ENCODE assay signal across 8 cellular contexts in the genomic region with DNA sequence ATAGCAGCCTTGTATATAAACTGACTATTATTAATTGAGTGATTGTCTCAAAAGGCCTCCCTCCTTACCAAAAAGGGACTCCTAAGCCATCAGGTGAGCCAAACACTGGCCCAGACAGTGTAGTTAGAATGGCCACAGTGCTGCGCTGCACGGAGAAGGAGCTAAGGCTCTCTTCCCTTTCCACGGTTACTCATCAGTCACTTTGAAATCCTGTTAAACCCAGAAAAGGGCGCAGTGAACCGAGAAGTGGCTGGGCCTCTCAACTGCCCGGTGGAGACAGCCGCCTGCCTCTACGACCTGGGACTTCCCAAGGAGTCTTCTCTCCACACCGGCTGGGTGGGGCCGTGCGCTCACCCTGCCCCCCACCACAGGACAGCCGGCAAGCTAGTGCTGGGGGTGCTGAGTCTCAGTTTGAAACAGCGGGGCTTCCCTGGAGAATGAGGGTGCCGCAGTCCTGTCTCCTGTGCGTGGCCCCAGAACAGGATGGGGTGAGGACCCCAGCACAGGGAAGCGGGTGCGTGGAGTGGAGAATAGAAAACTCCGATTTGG. TPM values are rescaled to one million over a fixed set of nuclear protein-coding genes. Genes with fewer than 3 reads are reported as not detected.
DNase-seq lines count a peak whose midpoint lies in the region; ATAC-seq and TF ChIP-seq lines count a peak whose summit lies in the region.

No MANE protein-coding gene starts in this region.

- H3K4me1 Mint-ChIP-seq in endothelial cell (ENCODE audit: unreplicated experiment) (peaks cover 35% of the 10 kb centered on the region), type B pancreatic cell (ENCODE audit: unreplicated experiment) (peaks cover 30% of the 10 kb centered on the region)

- H3K27ac ChIP-seq in HUES64 (ENCODE audit: low read depth, low read length) (peak overlapping the region; percentile 89), VCaP (peak overlapping the region; percentile 92), muscle layer of colon (ENCODE audit: low read depth, low read length) (peak overlapping the region; percentile 98)

- H3K36me3 Mint-ChIP-seq in endothelial cell (ENCODE audit: low read depth, unreplicated experiment) (peaks cover 18% of the 10 kb centered on the region), type B pancreatic cell (peaks cover 8% of the 10 kb centered on the region)

- H3K27ac Mint-ChIP-seq in endothelial cell (ENCODE audit: unreplicated experiment), result peak overlapping the region; percentile 96
- H3K27ac Mint-ChIP-seq in type B pancreatic cell, result peak overlapping the region; percentile 96

- H3K27me3 Mint-ChIP-seq in endothelial cell (ENCODE audit: unreplicated experiment), result peaks cover 13% of the 10 kb centered on the region
- no peaks in the 10 kb centered on the region for H3K27me3 Mint-ChIP-seq in type B pancreatic cell

- H3K9me3 ChIP-seq in HUES64 (ENCODE audit: insufficient read depth, low read depth, low read length) (no peaks in the 10 kb centered on the region), muscle layer of colon (ENCODE audit: low read length) (no peaks in the 10 kb centered on the region)

- H3K4me1 ChIP-seq in HUES64 (ENCODE audit: insufficient read depth, low read length) (peaks cover 15% of the 10 kb centered on the region), muscle layer of colon (ENCODE audit: insufficient read depth, low read length) (peaks cover 22% of the 10 kb centered on the region)

- H3K4me3 Mint-ChIP-seq in endothelial cell (ENCODE audit: unreplicated experiment) (peak overlapping the region; percentile 98), type B pancreatic cell (peak overlapping the region; percentile 87)

- 2% methylated on average over 18 of the region's 18 CpGs for WGBS in HUES64

- ATAC-seq in GM18502 (IDR thresholded peaks at IDR 0.05; ENCODE audit: poor library complexity, unreplicated experiment), result peak; percentile 33

- peaks cover 5% of the 10 kb centered on the region for H3K9me3 Mint-ChIP-seq in endothelial cell (ENCODE audit: unreplicated experiment)
- H3K9me3 Mint-ChIP-seq in type B pancreatic cell, result no peaks in the 10 kb centered on the region

- H3K36me3 ChIP-seq in HUES64 (ENCODE audit: insufficient read depth, low read length) (peaks cover 13% of the 10 kb centered on the region), muscle layer of colon (ENCODE audit: insufficient read depth, low read length) (peaks cover 9% of the 10 kb centered on the region)

- peak overlapping the region; percentile 80 for H3K4me3 ChIP-seq in HUES64 (ENCODE audit: low read length)
- H3K4me3 ChIP-seq in muscle layer of colon (ENCODE audit: low read depth in 1 of 2, low read length in 2 of 2), result peak overlapping the region; percentile 90 to 93

- in situ Hi-C loops in ACHN (cut with HindIII; ENCODE audit: low pct_ligation_motif_present, low pct_unique_long_range_greater_than_20kb, low sequenced_read_pairs), result no loop called here

- H3K9ac ChIP-seq in HUES64 (ENCODE audit: low read depth, low read length) (peak overlapping the region; percentile 90), muscle layer of colon (ENCODE audit: low read length) (peak overlapping the region; percentile 94)

- H3K27me3 ChIP-seq in HUES64 (ENCODE audit: insufficient read depth, low read length) (no peaks in the 10 kb centered on the region), muscle layer of colon (ENCODE audit: control insufficient read depth in 1 of 2, insufficient read depth in 2 of 2, low read length in 2 of 2) (no peaks in the 10 kb centered on the region)

- TF ChIP-seq CTCF in VCaP (conservative IDR thresholded peaks at IDR 0.05), result no peak
- TF ChIP-seq CTCF in endothelial cell (IDR thresholded peaks at IDR 0.05; ENCODE audit: unreplicated experiment), result no peak
- no peak for TF ChIP-seq CTCF in type B pancreatic cell (conservative IDR thresholded peaks at IDR 0.05)

- DNase-seq in ACHN (peak; percentile 80), endothelial cell (ENCODE audit: low spot score) (no peak), type B pancreatic cell (ENCODE audit: extremely low spot score, unreplicated experiment) (no peak), NCI-H446 treated with DMSO at 0.1 percent for 48 hours (lab: John Stamatoyannopoulos, UW) (no peak)

RNA-seq across cellular contexts. Expression of gene MYH9, which starts 1.3 kb away (rescaled TPM):
- 117 TPM for polyA plus RNA-seq in HUES64 (2013, experiment 1 of 2)
- 121 TPM for polyA plus RNA-seq in HUES64 (2013, experiment 2 of 2)
- total RNA-seq in endothelial cell (ENCODE audit: unreplicated experiment), result 931 TPM
- total RNA-seq in type B pancreatic cell (ENCODE audit: low replicate concordance), result 277 and 364 TPM in 2 replicates
